ENCODE assay signal across 10 cellular contexts in the genomic region with DNA sequence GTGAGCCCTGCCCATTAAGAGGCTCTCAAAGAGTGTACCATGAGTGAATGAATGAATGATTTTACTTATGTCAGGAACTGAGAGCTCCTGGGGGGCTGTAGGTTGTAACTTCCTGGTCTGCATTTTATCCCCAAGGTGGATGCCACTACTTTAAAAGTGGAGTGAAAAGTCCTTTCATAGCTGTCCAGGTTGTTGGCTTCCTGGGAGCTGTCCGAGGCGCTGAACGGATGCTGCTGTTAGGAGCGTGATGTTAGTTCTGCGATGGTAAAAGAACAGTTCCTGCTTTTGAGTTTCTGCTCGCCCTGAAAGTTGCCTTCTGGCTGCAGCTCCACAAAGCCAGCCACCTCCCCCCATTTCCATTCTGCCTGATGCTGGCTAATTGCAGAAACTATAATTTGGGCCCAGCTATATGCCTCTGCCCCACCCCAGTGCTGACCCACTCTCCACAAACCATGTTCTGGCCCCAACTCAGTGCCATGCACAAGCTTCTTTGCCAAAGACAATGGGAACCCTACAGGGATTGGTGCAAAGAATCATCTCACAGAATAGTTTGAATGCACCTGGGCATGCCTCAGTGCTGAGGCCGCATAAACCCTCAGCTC.
DNase-seq lines count a peak whose midpoint lies in the region; ATAC-seq and TF ChIP-seq lines count a peak whose summit lies in the region.
"Had no signal": no experiment of that assay in that cellular context is flagged by ENCODE, and none has a peak within 500 bp of the region (broad histone marks: within the 10 kb centered on the region; RNA-seq: fewer than 3 reads in every experiment).

No MANE protein-coding gene starts in this region.

- no peak overlapping the region for H2AFZ ChIP-seq in hepatocyte

- no peaks in the 10 kb centered on the region for H3K9me2 ChIP-seq in hepatocyte (replicated peaks; ENCODE audit: insufficient read depth)

- intact Hi-C loops in Right ventricle myocardium superior (cut with DNase I) (no loop called here), dorsolateral prefrontal cortex (cut with DNase I) (no loop called here)

- DNase-seq in Right ventricle myocardium superior (peak; percentile 69), right atrium auricular region (ENCODE audit: low spot score) (no peak), NCI-H460 (ENCODE audit: extremely low read depth, low read depth) (peak; percentile 31), hepatocyte (ENCODE audit: low spot score) (peak; percentile 66), dorsolateral prefrontal cortex (no peak), COLO829 (ENCODE audit: low spot score) (no peak), ureter (ENCODE audit: low spot score) (no peak)
- peak; percentile 4 for DNase-seq in stimulated activated CD8-positive, alpha-beta memory T cell treated with anti-CD3 and anti-CD28 coated beads, Interleukin-4, amount 100 ng/mL, for 24 hours (ENCODE audit: low read depth)
- DNase-seq: NCI-H187 had no signal

- H3K4me1 ChIP-seq in right atrium auricular region = no peaks in the 10 kb centered on the region
- H3K4me1 ChIP-seq in hepatocyte (ENCODE audit: insufficient read depth) = no peaks in the 10 kb centered on the region

- H3K79me2 ChIP-seq in hepatocyte = no peaks in the 10 kb centered on the region

- H3K4me3 ChIP-seq in right atrium auricular region = no peak overlapping the region
- H3K4me3 ChIP-seq in hepatocyte = no peak overlapping the region
- H3K4me3 ChIP-seq in dorsolateral prefrontal cortex = no peak overlapping the region

- H3K4me2 ChIP-seq in hepatocyte = no peak overlapping the region

- H3K27ac ChIP-seq in right atrium auricular region (no peak overlapping the region), hepatocyte (no peak overlapping the region), dorsolateral prefrontal cortex (no peak overlapping the region)

- H3K9me3 ChIP-seq in right atrium auricular region (peaks cover 0 to 3% of the 10 kb centered on the region in 2 donors), hepatocyte (ENCODE audit: low read depth) (no peaks in the 10 kb centered on the region)

- H3K36me3 ChIP-seq in right atrium auricular region = no peaks in the 10 kb centered on the region
- no peaks in the 10 kb centered on the region for H3K36me3 ChIP-seq in hepatocyte (replicated peaks; ENCODE audit: insufficient read depth, low read depth)

- no peaks in the 10 kb centered on the region for H3K27me3 ChIP-seq in right atrium auricular region
- no peaks in the 10 kb centered on the region for H3K27me3 ChIP-seq in hepatocyte
- H3K27me3 ChIP-seq in dorsolateral prefrontal cortex = peaks cover 0 to 48% (median 2%) of the 10 kb centered on the region in 45 donors

- 32% methylated on average over 7 of the region's 7 CpGs for WGBS in hepatocyte (ENCODE audit: low lambda C conversion rate, missing lambda C conversion rate)

- H4K20me1 ChIP-seq in hepatocyte (ENCODE audit: insufficient read depth, poor library complexity, severe bottlenecking) = no peaks in the 10 kb centered on the region

- ATAC-seq in Right ventricle myocardium superior (ENCODE audit: poor library complexity) = no peak
- ATAC-seq: Panc1 had no signal

- TF ChIP-seq CTCF in right atrium auricular region (IDR thresholded peaks at IDR 0.05) (no peak), hepatocyte (IDR thresholded peaks at IDR 0.05; ENCODE audit: poor library complexity) (no peak), dorsolateral prefrontal cortex (IDR thresholded peaks at IDR 0.05 in 54 of 56, conservative IDR thresholded peaks at IDR 0.05 in 2 of 56; ENCODE audit: low read depth in 1 of 56, partially characterized antibody in 56 of 56) (no peak)

Comparison
In these comparisons a context has a peak if more than half of its experiments do, and no peak if none do; other contexts are left out.
1. DNase-seq: peak in Right ventricle myocardium superior (single experiment), NCI-H460 (single experiment), hepatocyte (single experiment) and stimulated activated CD8-positive, alpha-beta memory T cell treated with anti-CD3 and anti-CD28 coated beads, Interleukin-4, amount 100 ng/mL, for 24 hours (single experiment); none in right atrium auricular region (single experiment), dorsolateral prefrontal cortex (0 of 10), COLO829 (single experiment) and ureter (single experiment).